Comparison of ENCODE assay signal across 20 cellular contexts in the genomic region with DNA sequence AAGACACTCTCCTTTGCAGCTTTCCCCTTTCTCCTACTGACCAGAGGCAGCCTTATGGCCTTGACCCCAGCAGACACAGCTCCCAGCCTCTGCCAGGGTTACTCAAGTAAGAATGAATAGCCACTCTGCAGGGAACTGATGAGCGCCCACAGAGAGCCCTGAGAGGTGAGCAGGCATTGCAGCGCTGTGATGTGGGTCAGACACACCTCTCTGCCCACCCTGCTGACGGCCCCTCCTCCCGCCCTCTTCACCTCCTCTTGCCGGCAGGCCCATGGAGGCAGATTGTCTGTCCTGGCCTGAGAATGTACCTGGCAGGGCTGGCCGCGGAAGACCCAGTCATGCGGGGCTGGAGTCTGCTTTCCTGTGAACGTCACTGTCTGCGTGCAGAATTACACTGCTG.
"Had no signal": no experiment of that assay in that cellular context is flagged by ENCODE, and none has a peak within 500 bp of the region (broad histone marks: within the 10 kb centered on the region; RNA-seq: fewer than 3 reads in every experiment).

No MANE protein-coding gene starts in this region.

- H3K4me1 ChIP-seq: esophagus squamous epithelium, gastroesophageal sphincter, tibial nerve, upper lobe of right lung, vagina had no signal

- H3K27me3 ChIP-seq: ovary, tibial nerve, vagina had no signal

- H3K27ac Mint-ChIP-seq: naive thymus-derived CD4-positive, alpha-beta T cell; stimulated activated effector memory CD8-positive, alpha-beta T cell treated with anti-CD3 and anti-CD28 coated beads, Interleukin-12 subunit alpha, Interleukin-12 subunit beta, amount 100 ng/mL, for 72 hours had no signal

- H3K4me3 ChIP-seq: esophagus squamous epithelium, gastroesophageal sphincter, ovary, tibial nerve, upper lobe of right lung, vagina had no signal

- H3K36me3 ChIP-seq: esophagus squamous epithelium, gastroesophageal sphincter, ovary, tibial nerve, upper lobe of right lung, vagina had no signal

- H3K9me3 ChIP-seq: esophagus squamous epithelium, gastroesophageal sphincter, ovary, tibial nerve, upper lobe of right lung, vagina had no signal

- H3K36me3 Mint-ChIP-seq: naive thymus-derived CD4-positive, alpha-beta T cell; stimulated activated effector memory CD8-positive, alpha-beta T cell treated with anti-CD3 and anti-CD28 coated beads, Interleukin-12 subunit alpha, Interleukin-12 subunit beta, amount 100 ng/mL, for 72 hours had no signal

- H3K27ac ChIP-seq: epithelial cell of prostate, esophagus squamous epithelium, gastroesophageal sphincter, ovary, tibial nerve, upper lobe of right lung, vagina had no signal

- H3K4me3 Mint-ChIP-seq: naive thymus-derived CD4-positive, alpha-beta T cell; stimulated activated effector memory CD8-positive, alpha-beta T cell treated with anti-CD3 and anti-CD28 coated beads, Interleukin-12 subunit alpha, Interleukin-12 subunit beta, amount 100 ng/mL, for 72 hours had no signal

- ATAC-seq: gastroesophageal sphincter; left colon; naive thymus-derived CD4-positive, alpha-beta T cell; right cardiac atrium; stimulated activated effector memory CD8-positive, alpha-beta T cell treated with anti-CD3 and anti-CD28 coated beads, Interleukin-12 subunit alpha, Interleukin-12 subunit beta, amount 100 ng/mL, for 72 hours; stimulated activated naive CD8-positive, alpha-beta T cell treated with anti-CD3 and anti-CD28 coated beads, Interleukin-15, Interleukin-2, amounts not matched to agents 100 U/mL and 50 U/mL, for 24 hours; upper lobe of right lung had no signal

- DNase-seq: cortex of kidney; effector memory CD4-positive, alpha-beta T cell; esophagus squamous epithelium; foreskin fibroblast; glutamatergic neuron; left colon; mesendoderm; naive thymus-derived CD4-positive, alpha-beta T cell; nucleus accumbens; ovary; right cardiac atrium; stimulated activated CD4-positive, alpha-beta T cell treated with anti-CD3 and anti-CD28 coated beads, Interleukin-4, amount 100 ng/mL, for 1 hour; stimulated activated CD8-positive, alpha-beta memory T cell treated with anti-CD3 and anti-CD28 coated beads, Interleukin-4, amount 100 ng/mL, for 48 hours; stimulated activated naive CD8-positive, alpha-beta T cell treated with anti-CD3 and anti-CD28 coated beads, Interleukin-15, Interleukin-2, amounts not matched to agents 100 U/mL and 50 U/mL, for 24 hours; upper lobe of right lung had no signal

- H3K4me1 Mint-ChIP-seq: naive thymus-derived CD4-positive, alpha-beta T cell; stimulated activated effector memory CD8-positive, alpha-beta T cell treated with anti-CD3 and anti-CD28 coated beads, Interleukin-12 subunit alpha, Interleukin-12 subunit beta, amount 100 ng/mL, for 72 hours had no signal
